In genomic region chr2:160339726-160340125, GRCh38 we compare ENCODE assay signal across 1 cellular context.
TF ChIP-seq lines count a peak whose summit lies in the region.

No MANE protein-coding gene starts in this region.

TF ChIP-seq in IMR-90, 13 proteins besides CTCF, POLR2A, EP300 and RAD21:
- no peak for TF ChIP-seq FOS (IDR thresholded peaks at IDR 0.05; ENCODE audit: low read depth, low read length)
- no peak for TF ChIP-seq USF2 (IDR thresholded peaks at IDR 0.05; ENCODE audit: low read depth, low read length)
- no peak for TF ChIP-seq CEBPB (IDR thresholded peaks at IDR 0.05; ENCODE audit: low read depth, low read length)
- no peak for TF ChIP-seq SMC3 (IDR thresholded peaks at IDR 0.05; ENCODE audit: low read depth, low read length)
- TF ChIP-seq ELK1 (IDR thresholded peaks at IDR 0.05; ENCODE audit: borderline replicate concordance, low read depth, low read length) = no peak
- no peak for TF ChIP-seq CHD1 (IDR thresholded peaks at IDR 0.05; ENCODE audit: low read depth, low read length)
- TF ChIP-seq MAFK (IDR thresholded peaks at IDR 0.05; ENCODE audit: low read depth, low read length) = no peak
- TF ChIP-seq MAZ (IDR thresholded peaks at IDR 0.05; ENCODE audit: borderline replicate concordance, low read depth, low read length) = no peak
- no peak for TF ChIP-seq BHLHE40 (IDR thresholded peaks at IDR 0.05; ENCODE audit: low read depth, low read length)
- no peak for TF ChIP-seq NFE2L2 (IDR thresholded peaks at IDR 0.05; ENCODE audit: low read depth, low read length)
